Comparison of ENCODE assay signal across 1 cellular context in genomic region chr12:57846577-57847319, GRCh38.
A peak's percentile ranks its signal among the peaks of the same experiment; 100 is the strongest.
TF ChIP-seq lines count a peak whose summit lies in the region.

Gene CTDSP2, minus strand, starts transcription at chr12:57846729. Its CDS starts 294 bp downstream, at chr12:57846435.

TF ChIP-seq in HEK293, 187 proteins besides CTCF, POLR2A, EP300 and RAD21 (continued from another document and continues in another):
- TF ChIP-seq PRDM2 (tag by site-specific recombination; IDR thresholded peaks at IDR 0.05; ENCODE audit: borderline replicate concordance) = no peak
- no peak for TF ChIP-seq ZNF221 (tag by site-specific recombination; IDR thresholded peaks at IDR 0.05; ENCODE audit: borderline replicate concordance)
- TF ChIP-seq INSM2 (tag by site-specific recombination; IDR thresholded peaks at IDR 0.05) = peak; percentile 40; the same call in 1 of the 2 replicates
- no peak for TF ChIP-seq ZNF624 (tag by site-specific recombination; IDR thresholded peaks at IDR 0.05)
- peak; percentile 48 for TF ChIP-seq GLIS1 (tag by site-specific recombination; IDR thresholded peaks at IDR 0.05)
- TF ChIP-seq ZNF248 (tag by site-specific recombination; IDR thresholded peaks at IDR 0.05) = no peak
- TF ChIP-seq ZNF138 (tag by site-specific recombination; IDR thresholded peaks at IDR 0.05; ENCODE audit: borderline replicate concordance) = no peak
- TF ChIP-seq ZNF324 (tag by site-specific recombination; IDR thresholded peaks at IDR 0.05) = no peak; the same call in 1 of the 2 replicates
- TF ChIP-seq ZNF24 (tag by site-specific recombination; IDR thresholded peaks at IDR 0.05) = no peak
- TF ChIP-seq ZNF433 (tag by site-specific recombination; IDR thresholded peaks at IDR 0.05; ENCODE audit: low read depth) = no peak
- TF ChIP-seq, protein P1, sequence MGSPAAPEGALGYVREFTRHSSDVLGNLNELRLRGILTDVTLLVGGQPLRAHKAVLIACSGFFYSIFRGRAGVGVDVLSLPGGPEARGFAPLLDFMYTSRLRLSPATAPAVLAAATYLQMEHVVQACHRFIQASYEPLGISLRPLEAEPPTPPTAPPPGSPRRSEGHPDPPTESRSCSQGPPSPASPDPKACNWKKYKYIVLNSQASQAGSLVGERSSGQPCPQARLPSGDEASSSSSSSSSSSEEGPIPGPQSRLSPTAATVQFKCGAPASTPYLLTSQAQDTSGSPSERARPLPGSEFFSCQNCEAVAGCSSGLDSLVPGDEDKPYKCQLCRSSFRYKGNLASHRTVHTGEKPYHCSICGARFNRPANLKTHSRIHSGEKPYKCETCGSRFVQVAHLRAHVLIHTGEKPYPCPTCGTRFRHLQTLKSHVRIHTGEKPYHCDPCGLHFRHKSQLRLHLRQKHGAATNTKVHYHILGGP (tag by site-specific recombination; IDR thresholded peaks at IDR 0.05) = no peak
- peak; percentile 92 for TF ChIP-seq KLF16 (tag by site-specific recombination; IDR thresholded peaks at IDR 0.05)
- TF ChIP-seq MZF1 (tag by site-specific recombination; IDR thresholded peaks at IDR 0.05; ENCODE audit: borderline replicate concordance) = 0 out of 2 replicates have a peak, but pooled peaks have one; percentile 15
- TF ChIP-seq ZBTB21 (tag by site-specific recombination; IDR thresholded peaks at IDR 0.05) = no peak
- TF ChIP-seq ZNF426 (tag by site-specific recombination; IDR thresholded peaks at IDR 0.05) = no peak
- peak; percentile 36; the same call in 1 of the 2 replicates for TF ChIP-seq ZNF10 (tag by site-specific recombination; IDR thresholded peaks at IDR 0.05)
- no peak for TF ChIP-seq ZNF560 (tag by site-specific recombination; IDR thresholded peaks at IDR 0.05; ENCODE audit: borderline replicate concordance)
- TF ChIP-seq KLF17 (tag by site-specific recombination; IDR thresholded peaks at IDR 0.05) = peak; percentile 67
- TF ChIP-seq ZNF645 (tag by site-specific recombination; IDR thresholded peaks at IDR 0.05) = no peak
- no peak for TF ChIP-seq ZNF585B (tag by site-specific recombination; IDR thresholded peaks at IDR 0.05)
- no peak for TF ChIP-seq RBAK (tag by site-specific recombination; IDR thresholded peaks at IDR 0.05)
- TF ChIP-seq ZBTB8A (tag by site-specific recombination; IDR thresholded peaks at IDR 0.05) = no peak; the same call in 1 of the 2 replicates
- no peak for TF ChIP-seq ZNF292 (tag by site-specific recombination; IDR thresholded peaks at IDR 0.05; ENCODE audit: borderline replicate concordance, low read depth)
- no peak for TF ChIP-seq SCRT1 (tag by site-specific recombination; IDR thresholded peaks at IDR 0.05; ENCODE audit: borderline replicate concordance)
- no peak; the same call in 1 of the 2 replicates for TF ChIP-seq PRDM6 (tag by site-specific recombination; IDR thresholded peaks at IDR 0.05)
- TF ChIP-seq, protein P2, sequence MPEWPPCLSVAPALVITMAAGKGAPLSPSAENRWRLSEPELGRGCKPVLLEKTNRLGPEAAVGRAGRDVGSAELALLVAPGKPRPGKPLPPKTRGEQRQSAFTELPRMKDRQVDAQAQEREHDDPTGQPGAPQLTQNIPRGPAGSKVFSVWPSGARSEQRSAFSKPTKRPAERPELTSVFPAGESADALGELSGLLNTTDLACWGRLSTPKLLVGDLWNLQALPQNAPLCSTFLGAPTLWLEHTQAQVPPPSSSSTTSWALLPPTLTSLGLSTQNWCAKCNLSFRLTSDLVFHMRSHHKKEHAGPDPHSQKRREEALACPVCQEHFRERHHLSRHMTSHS (tag by site-specific recombination; IDR thresholded peaks at IDR 0.05) = no peak
- no peak for TF ChIP-seq ZNF174 (tag by site-specific recombination; IDR thresholded peaks at IDR 0.05)
- TF ChIP-seq ZNF132 (tag by site-specific recombination; IDR thresholded peaks at IDR 0.05; ENCODE audit: borderline replicate concordance) = no peak
- no peak for TF ChIP-seq ZBTB49 (tag by site-specific recombination; IDR thresholded peaks at IDR 0.05; ENCODE audit: low read depth)
- TF ChIP-seq, protein P3, sequence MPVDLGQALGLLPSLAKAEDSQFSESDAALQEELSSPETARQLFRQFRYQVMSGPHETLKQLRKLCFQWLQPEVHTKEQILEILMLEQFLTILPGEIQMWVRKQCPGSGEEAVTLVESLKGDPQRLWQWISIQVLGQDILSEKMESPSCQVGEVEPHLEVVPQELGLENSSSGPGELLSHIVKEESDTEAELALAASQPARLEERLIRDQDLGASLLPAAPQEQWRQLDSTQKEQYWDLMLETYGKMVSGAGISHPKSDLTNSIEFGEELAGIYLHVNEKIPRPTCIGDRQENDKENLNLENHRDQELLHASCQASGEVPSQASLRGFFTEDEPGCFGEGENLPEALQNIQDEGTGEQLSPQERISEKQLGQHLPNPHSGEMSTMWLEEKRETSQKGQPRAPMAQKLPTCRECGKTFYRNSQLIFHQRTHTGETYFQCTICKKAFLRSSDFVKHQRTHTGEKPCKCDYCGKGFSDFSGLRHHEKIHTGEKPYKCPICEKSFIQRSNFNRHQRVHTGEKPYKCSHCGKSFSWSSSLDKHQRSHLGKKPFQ (tag by site-specific recombination; IDR thresholded peaks at IDR 0.05) = no peak
- no peak for TF ChIP-seq ZNF677 (tag by site-specific recombination; IDR thresholded peaks at IDR 0.05)
- no peak for TF ChIP-seq REPIN1 (tag by site-specific recombination; IDR thresholded peaks at IDR 0.05; ENCODE audit: low read depth)
- TF ChIP-seq ZXDB (tag by site-specific recombination; IDR thresholded peaks at IDR 0.05) = peak; percentile 5; the same call in 1 of the 2 replicates
- TF ChIP-seq SP7 (tag by site-specific recombination; IDR thresholded peaks at IDR 0.05) = no peak; the same call in none of the 2 replicates
- TF ChIP-seq ZNF133 (tag by site-specific recombination; IDR thresholded peaks at IDR 0.05) = no peak
- TF ChIP-seq SP3 (tag by site-specific recombination; IDR thresholded peaks at IDR 0.05) = peak; percentile 87
- TF ChIP-seq ZNF561 (tag by site-specific recombination; IDR thresholded peaks at IDR 0.05; ENCODE audit: borderline replicate concordance) = no peak
- TF ChIP-seq ZEB2 (tag by site-specific recombination; IDR thresholded peaks at IDR 0.05) = peak; percentile 29
- TF ChIP-seq, protein P4, sequence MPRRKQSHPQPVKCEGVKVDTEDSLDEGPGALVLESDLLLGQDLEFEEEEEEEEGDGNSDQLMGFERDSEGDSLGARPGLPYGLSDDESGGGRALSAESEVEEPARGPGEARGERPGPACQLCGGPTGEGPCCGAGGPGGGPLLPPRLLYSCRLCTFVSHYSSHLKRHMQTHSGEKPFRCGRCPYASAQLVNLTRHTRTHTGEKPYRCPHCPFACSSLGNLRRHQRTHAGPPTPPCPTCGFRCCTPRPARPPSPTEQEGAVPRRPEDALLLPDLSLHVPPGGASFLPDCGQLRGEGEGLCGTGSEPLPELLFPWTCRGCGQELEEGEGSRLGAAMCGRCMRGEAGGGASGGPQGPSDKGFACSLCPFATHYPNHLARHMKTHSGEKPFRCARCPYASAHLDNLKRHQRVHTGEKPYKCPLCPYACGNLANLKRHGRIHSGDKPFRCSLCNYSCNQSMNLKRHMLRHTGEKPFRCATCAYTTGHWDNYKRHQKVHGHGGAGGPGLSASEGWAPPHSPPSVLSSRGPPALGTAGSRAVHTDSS (tag by site-specific recombination; IDR thresholded peaks at IDR 0.05) = no peak
- TF ChIP-seq ZNF366 (tag by site-specific recombination; conservative IDR thresholded peaks at IDR 0.05) = peak; percentile 68
- TF ChIP-seq ZFP37 (tag by site-specific recombination; IDR thresholded peaks at IDR 0.05) = no peak
- no peak for TF ChIP-seq ZNF23 (tag by site-specific recombination; IDR thresholded peaks at IDR 0.05; ENCODE audit: borderline replicate concordance)
- TF ChIP-seq ZNF660 (tag by site-specific recombination; IDR thresholded peaks at IDR 0.05) = peak; percentile 100
- TF ChIP-seq ZNF837 (tag by site-specific recombination; IDR thresholded peaks at IDR 0.05) = no peak
- no peak for TF ChIP-seq OSR2 (tag by site-specific recombination; IDR thresholded peaks at IDR 0.05)
